1 cellular context compared by ENCODE assay signal in genomic region chr21:45325206-45326168, GRCh38.
TF ChIP-seq lines count a peak whose summit lies in the region.

No MANE protein-coding gene starts in this region.

TF ChIP-seq in K562, 482 proteins besides CTCF, POLR2A, EP300 and RAD21:
- TF ChIP-seq ZNF609 (CRISPR knock-in tag; IDR thresholded peaks at IDR 0.05; ENCODE audit: borderline replicate concordance) (no peak), ZBTB9 (CRISPR knock-in tag; IDR thresholded peaks at IDR 0.05) (0 out of 2 replicates have a peak, but pooled peaks have one; percentile 65)
TF ChIP-seq in K562: peak in this region for 1.
